Comparison of ENCODE assay signal across 1 cellular context in the genomic region with DNA sequence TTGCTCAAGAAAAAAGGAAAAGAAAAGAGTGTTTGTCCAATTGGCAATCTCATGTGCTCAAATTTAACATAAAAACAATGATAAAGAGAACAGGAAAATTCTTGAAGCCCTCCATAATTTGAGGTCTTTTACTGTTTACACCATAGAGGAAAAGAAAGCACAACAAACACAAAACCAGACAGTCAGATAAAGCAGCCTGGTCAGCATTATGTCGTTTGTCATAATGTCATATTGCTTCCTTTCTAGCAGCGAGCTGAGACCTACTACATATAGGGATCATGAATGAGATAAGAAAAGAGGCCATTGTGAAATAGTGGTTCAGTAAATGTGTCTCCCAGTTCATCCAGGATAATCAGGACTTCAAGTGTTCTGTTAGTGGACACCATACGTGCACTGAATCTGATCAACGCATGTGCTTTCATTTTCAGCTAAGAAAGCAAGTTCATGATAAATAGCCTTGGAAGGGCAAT.
TF ChIP-seq lines count a peak whose summit lies in the region.

No MANE protein-coding gene starts in this region.

TF ChIP-seq in HepG2, 621 proteins besides CTCF, POLR2A, EP300 and RAD21 (continued from another document):
- TF ChIP-seq ZNF318 (CRISPR knock-in tag; IDR thresholded peaks at IDR 0.05) (no peak), ZNF569 (CRISPR knock-in tag; IDR thresholded peaks at IDR 0.05; ENCODE audit: borderline replicate concordance) (no peak), SRSF1 (optimal IDR thresholded peaks at IDR 0.05; ENCODE audit: low read depth, low read length) (no peak)
